11 cellular contexts compared by ENCODE assay signal in genomic region chr3:127141921-127142730, GRCh38. TPM values are rescaled to one million over a fixed set of nuclear protein-coding genes. Genes with fewer than 3 reads are reported as not detected.
A peak's percentile ranks its signal among the peaks of the same experiment; 100 is the strongest.
DNase-seq lines count a peak whose midpoint lies in the region; ATAC-seq, FAIRE-seq and TF ChIP-seq lines count a peak whose summit lies in the region.
"Had no signal": no experiment of that assay in that cellular context is flagged by ENCODE, and none has a peak within 500 bp of the region (broad histone marks: within the 10 kb centered on the region; RNA-seq: fewer than 3 reads in every experiment).

No MANE protein-coding gene starts in this region.

- no peak overlapping the region for H3K4me3 ChIP-seq in endodermal cell (ENCODE audit: low read length)
- H3K4me3 ChIP-seq in small intestine (ENCODE audit: low read depth in 1 of 2, low read length in 2 of 2), result no peak overlapping the region

- H3K9me3 ChIP-seq in endodermal cell (ENCODE audit: control insufficient read depth, low read length) (peaks cover 6% of the 10 kb centered on the region), small intestine (ENCODE audit: control insufficient read depth, low read depth) (no peaks in the 10 kb centered on the region)

- H3K36me3 Mint-ChIP-seq in endodermal cell (ENCODE audit: low read depth), result no peaks in the 10 kb centered on the region

- H3K4me1 Mint-ChIP-seq in endodermal cell, result peaks cover 11% of the 10 kb centered on the region

- H3K27me3 ChIP-seq in endodermal cell (ENCODE audit: control insufficient read depth, insufficient read depth, low read length, poor library complexity, severe bottlenecking), result peaks cover 2% of the 10 kb centered on the region
- no peaks in the 10 kb centered on the region for H3K27me3 ChIP-seq in small intestine (ENCODE audit: control insufficient read depth in 2 of 2, insufficient read depth in 2 of 2, low read length in 2 of 2)

- ATAC-seq in GM21360 (IDR thresholded peaks at IDR 0.05; ENCODE audit: unreplicated experiment), result no peak

- H3K4me1 ChIP-seq in endodermal cell (ENCODE audit: control insufficient read depth, insufficient read depth, low read length), result no peaks in the 10 kb centered on the region
- H3K4me1 ChIP-seq in small intestine (ENCODE audit: control insufficient read depth in 2 of 2, insufficient read depth in 1 of 2, low read depth in 1 of 2, low read length in 1 of 2), result no peaks in the 10 kb centered on the region

- H3K36me3 ChIP-seq in endodermal cell (ENCODE audit: control insufficient read depth, insufficient read depth, low read length) (no peaks in the 10 kb centered on the region), small intestine (ENCODE audit: control insufficient read depth in 2 of 2, insufficient read depth in 2 of 2, low read length in 2 of 2) (no peaks in the 10 kb centered on the region)

- DNase-seq in LoVo (ENCODE audit: low spot score), result peak; percentile 75
- DNase-seq in NCI-H446 treated with DMSO at 0.1 percent for 48 hours (lab: John Stamatoyannopoulos, UW), result peak; percentile 9
- DNase-seq in endodermal cell, result peak; percentile 67
- DNase-seq in small intestine, result peak; percentile 92
- DNase-seq in T-helper 2 cell, result no peak
- DNase-seq in occipital lobe (lab: John Stamatoyannopoulos, UW), result no peak
- DNase-seq in activated CD4-positive, alpha-beta T cell treated with anti-CD3 and anti-CD28 coated beads, Interleukin-2, amount 50 U/mL, for 48 hours, result no peak
- DNase-seq: activated naive CD4-positive, alpha-beta T cell treated with Interleukin-2 at 50 U/mL for 16 hours; EL had no signal

- H3K9me3 Mint-ChIP-seq in endodermal cell, result peaks cover 5% of the 10 kb centered on the region

- no peak for TF ChIP-seq CTCF in endodermal cell (conservative IDR thresholded peaks at IDR 0.05)

- H3K27me3 Mint-ChIP-seq in endodermal cell (ENCODE audit: insufficient read depth), result peaks cover 6% of the 10 kb centered on the region

- FAIRE-seq in small intestine (lab: Jason Lieb, UNC), result no peak

- H3K27ac ChIP-seq in endodermal cell (ENCODE audit: low read depth, low read length), result no peak overlapping the region
- H3K27ac ChIP-seq in small intestine (ENCODE audit: low read depth in 1 of 2, low read length in 1 of 2), result no peak overlapping the region

- H3K9ac ChIP-seq in endodermal cell (ENCODE audit: extremely low read depth, low read length, poor library complexity, severe bottlenecking), result no peak overlapping the region

- no peak overlapping the region for H3K4me3 Mint-ChIP-seq in endodermal cell

- H3K27ac Mint-ChIP-seq in endodermal cell, result no peak overlapping the region

- WGBS in endodermal cell (ENCODE audit: insufficient coverage in 1 of 2, insufficient read length in 1 of 2), 2 experiments, result 87 to 89% methylated on average over 11 to 19 of the region's 19 CpGs
- WGBS in small intestine, 3 donors, result 13 to 40% (median 26%) methylated on average over 19 of the region's 19 CpGs

RNA-seq across cellular contexts. Expression of gene PRR23E, which starts 50.8 kb away (rescaled TPM):
- not detected for total RNA-seq in endodermal cell
- polyA plus RNA-seq in endodermal cell (2013, experiment 1 of 2), result not detected
- polyA plus RNA-seq in endodermal cell (2013, experiment 2 of 2), result not detected
- polyA plus RNA-seq in small intestine, result not detected
- not detected for total RNA-seq in occipital lobe
- total RNA-seq: pulmonary artery endothelial cell had no signal

Comparison
In these comparisons a context has a peak if more than half of its experiments do, and no peak if none do; other contexts are left out.
1. DNase-seq: peak in LoVo (single experiment), NCI-H446 treated with DMSO at 0.1 percent for 48 hours (single experiment), endodermal cell (single experiment) and small intestine (single experiment); none in T-helper 2 cell (0 of 5), occipital lobe (single experiment) and activated CD4-positive, alpha-beta T cell treated with anti-CD3 and anti-CD28 coated beads, Interleukin-2, amount 50 U/mL, for 48 hours (0 of 2).